Comparison of ENCODE assay signal across 7 cellular contexts in genomic region chr2:58878778-58879177, GRCh38.
"Had no signal": no experiment of that assay in that cellular context is flagged by ENCODE, and none has a peak within 500 bp of the region (broad histone marks: within the 10 kb centered on the region; RNA-seq: fewer than 3 reads in every experiment).

No MANE protein-coding gene starts in this region.

- FAIRE-seq: HepG2, HTR-8/SVneo had no signal

- H3K27ac ChIP-seq: HL-60, KMS-11 had no signal

- ATAC-seq: HepG2 had no signal

- DNase-seq: IMR-90, KBM-7, KG1 had no signal

- H3K4me2 ChIP-seq: KMS-11 had no signal

- H3K9ac ChIP-seq: KMS-11 had no signal
